In the genomic region with DNA sequence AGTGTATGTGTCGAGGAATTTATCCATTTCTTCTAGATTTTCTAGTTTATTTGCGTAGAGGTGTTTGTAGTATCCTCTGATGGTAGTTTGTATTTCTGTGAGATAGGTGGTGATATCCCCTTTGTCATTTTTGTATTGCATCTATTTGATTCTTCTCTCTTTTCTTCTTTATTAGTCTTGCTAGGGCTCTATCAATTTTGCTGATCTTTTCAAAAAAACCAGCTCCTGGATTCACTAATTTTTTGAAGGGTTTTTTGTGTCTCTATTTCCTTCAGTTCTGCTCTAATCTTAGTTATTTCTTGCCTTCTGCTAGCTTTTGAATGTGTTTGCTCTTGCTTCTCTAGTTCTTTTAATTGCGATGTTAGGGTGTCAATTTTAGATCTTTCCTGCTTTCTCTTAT, we compare ENCODE assay signal across 5 cellular contexts. TPM values are rescaled to one million over a fixed set of nuclear protein-coding genes. Genes with fewer than 3 reads are reported as not detected.
"Had no signal": no experiment of that assay in that cellular context is flagged by ENCODE, and none has a peak within 500 bp of the region (broad histone marks: within the 10 kb centered on the region; RNA-seq: fewer than 3 reads in every experiment).

No MANE protein-coding gene starts in this region.

RNA-seq across cellular contexts. Expression of gene ITGAX, which starts 46.6 kb away (rescaled TPM):
- total RNA-seq: GM23248, GM23338, H1, HFFc6 had no signal
- polyA plus RNA-seq: GM23248, GM23338 had no signal

RNA-seq across cellular contexts. Expression of gene ITGAM, which starts 48.6 kb away (rescaled TPM):
- total RNA-seq: GM23248, H7, HFFc6 had no signal
- polyA plus RNA-seq: GM23248 had no signal
